In the genomic region with DNA sequence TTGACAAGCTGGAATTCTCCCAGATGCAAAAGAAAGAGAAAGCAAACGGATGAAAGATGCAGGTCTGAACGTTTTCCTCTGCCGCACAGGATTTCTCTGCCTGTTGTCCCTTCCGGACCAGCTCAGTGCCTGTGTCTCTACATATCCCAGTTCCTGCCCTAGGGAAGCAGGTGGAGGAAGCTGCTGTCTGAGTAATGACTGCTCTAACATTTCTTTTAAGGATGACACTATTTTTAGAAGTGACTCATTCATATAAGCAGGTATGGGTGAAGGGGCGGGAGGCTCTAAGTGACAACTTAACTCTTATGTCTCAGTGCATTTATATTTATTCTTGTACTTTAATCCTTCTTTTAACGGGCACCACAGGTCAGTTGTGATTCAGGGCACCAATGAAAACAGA, we compare ENCODE assay signal across 25 cellular contexts.
A peak's percentile ranks its signal among the peaks of the same experiment; 100 is the strongest.
DNase-seq lines count a peak whose midpoint lies in the region; ATAC-seq, FAIRE-seq and TF ChIP-seq lines count a peak whose summit lies in the region.
"Had no signal": no experiment of that assay in that cellular context is flagged by ENCODE, and none has a peak within 500 bp of the region (broad histone marks: within the 10 kb centered on the region; RNA-seq: fewer than 3 reads in every experiment).

No MANE protein-coding gene starts in this region.

- no peaks in the 10 kb centered on the region for H3K4me1 ChIP-seq in hepatocyte (ENCODE audit: insufficient read depth)
- H3K4me1 ChIP-seq: A549, BE2C had no signal

- WGBS in hepatocyte (ENCODE audit: low lambda C conversion rate, missing lambda C conversion rate): 71% methylated on average over 6 of the region's 6 CpGs

- no peak overlapping the region for H3K4me3 ChIP-seq in hepatocyte
- H3K4me3 ChIP-seq: A549, SK-N-MC had no signal

- H3K4me1 Mint-ChIP-seq in activated T-helper 17 cell treated with anti-CD3 and anti-CD28 coated beads, Interleukin-2, amount 50 U/mL, for 72 hours: peaks cover 2% of the 10 kb centered on the region
- peaks cover 0 to 3% (median 0%) of the 10 kb centered on the region in 4 donors for H3K4me1 Mint-ChIP-seq in naive thymus-derived CD8-positive, alpha-beta T cell
- H3K4me1 Mint-ChIP-seq: IgD-negative memory B cell had no signal

- H3K27ac Mint-ChIP-seq in activated T-helper 17 cell treated with anti-CD3 and anti-CD28 coated beads, Interleukin-2, amount 50 U/mL, for 72 hours: no peak overlapping the region
- H3K27ac Mint-ChIP-seq in naive thymus-derived CD8-positive, alpha-beta T cell: no peak overlapping the region
- H3K27ac Mint-ChIP-seq: activated naive CD8-positive, alpha-beta T cell treated with anti-CD3 and anti-CD28 coated beads, Interleukin-2, amount 10 ng/mL, durations not matched to agents 7 days and 5 days; IgD-negative memory B cell; naive thymus-derived CD4-positive, alpha-beta T cell; stimulated activated naive CD8-positive, alpha-beta T cell treated with anti-CD3 and anti-CD28 coated beads, Interleukin-15, Interleukin-2, amounts not matched to agents 100 ng/mL and 50 ng/mL, for 24 hours; WTC11 had no signal

- no peak for FAIRE-seq in urothelium cell line (lab: Jason Lieb, UNC)
- FAIRE-seq: A549 had no signal

- TF ChIP-seq CTCF in hepatocyte (IDR thresholded peaks at IDR 0.05; ENCODE audit: poor library complexity): no peak

- H3K27me3 ChIP-seq in hepatocyte: no peaks in the 10 kb centered on the region
- H3K27me3 ChIP-seq: BE2C had no signal

- H3K4me3 Mint-ChIP-seq in activated T-helper 17 cell treated with anti-CD3 and anti-CD28 coated beads, Interleukin-2, amount 50 U/mL, for 72 hours: no peak overlapping the region
- H3K4me3 Mint-ChIP-seq in naive thymus-derived CD8-positive, alpha-beta T cell: no peak overlapping the region
- H3K4me3 Mint-ChIP-seq: activated naive CD8-positive, alpha-beta T cell treated with anti-CD3 and anti-CD28 coated beads, Interleukin-2, amount 10 ng/mL, durations not matched to agents 7 days and 5 days; IgD-negative memory B cell; naive thymus-derived CD4-positive, alpha-beta T cell; stimulated activated naive CD8-positive, alpha-beta T cell treated with anti-CD3 and anti-CD28 coated beads, Interleukin-15, Interleukin-2, amounts not matched to agents 100 ng/mL and 50 ng/mL, for 24 hours; WTC11 had no signal

- no peaks in the 10 kb centered on the region for H3K9me3 Mint-ChIP-seq in activated T-helper 17 cell treated with anti-CD3 and anti-CD28 coated beads, Interleukin-2, amount 50 U/mL, for 72 hours
- H3K9me3 Mint-ChIP-seq in naive thymus-derived CD8-positive, alpha-beta T cell: no peaks in the 10 kb centered on the region
- H3K9me3 Mint-ChIP-seq: activated naive CD8-positive, alpha-beta T cell treated with anti-CD3 and anti-CD28 coated beads, Interleukin-2, amount 10 ng/mL, durations not matched to agents 7 days and 5 days; naive thymus-derived CD4-positive, alpha-beta T cell; stimulated activated naive CD8-positive, alpha-beta T cell treated with anti-CD3 and anti-CD28 coated beads, Interleukin-15, Interleukin-2, amounts not matched to agents 100 ng/mL and 50 ng/mL, for 24 hours; WTC11 had no signal

- peaks cover 22% of the 10 kb centered on the region for H3K27me3 Mint-ChIP-seq in activated T-helper 17 cell treated with anti-CD3 and anti-CD28 coated beads, Interleukin-2, amount 50 U/mL, for 72 hours
- peaks cover 2 to 23% (median 16%) of the 10 kb centered on the region in 5 donors for H3K27me3 Mint-ChIP-seq in naive thymus-derived CD8-positive, alpha-beta T cell

- DNase-seq in NCI-H510A treated with DMSO at 0.1 percent for 48 hours (lab: John Stamatoyannopoulos, UW): peak; percentile 28
- DNase-seq in NCI-H510A (lab: John Stamatoyannopoulos, UW): no peak
- DNase-seq in hepatocyte (ENCODE audit: low spot score): peak; percentile 8
- DNase-seq in urothelium cell line (ENCODE audit: low spot score): peak; percentile 38
- no peak for DNase-seq in naive thymus-derived CD8-positive, alpha-beta T cell
- no peak for DNase-seq in activated CD8-positive, alpha-beta memory T cell treated with anti-CD3 and anti-CD28 coated beads, Interleukin-2, amount 50 U/mL, for 48 hours
- DNase-seq: activated CD4-positive, alpha-beta T cell treated with anti-CD3 and anti-CD28 coated beads, Interleukin-2, amount 50 U/mL, for 4 hours; activated CD8-positive, alpha-beta memory T cell treated with anti-CD3 and anti-CD28 coated beads, Interleukin-2, amount 50 U/mL, for 4 hours; activated naive CD8-positive, alpha-beta T cell treated with anti-CD3 and anti-CD28 coated beads, Interleukin-2, amount 10 ng/mL, durations not matched to agents 7 days and 5 days; BE2C; COR-L47; left colon; MM.1S; naive thymus-derived CD4-positive, alpha-beta T cell; NCI-H1694; NCI-H226; retina; stimulated activated CD4-positive, alpha-beta T cell treated with anti-CD3 and anti-CD28 coated beads, Interleukin-4, amount 100 ng/mL, for 24 hours had no signal

- H3K36me3 Mint-ChIP-seq in activated T-helper 17 cell treated with anti-CD3 and anti-CD28 coated beads, Interleukin-2, amount 50 U/mL, for 72 hours (ENCODE audit: low read depth): no peaks in the 10 kb centered on the region
- H3K36me3 Mint-ChIP-seq in naive thymus-derived CD8-positive, alpha-beta T cell: no peaks in the 10 kb centered on the region
- H3K36me3 Mint-ChIP-seq: activated naive CD8-positive, alpha-beta T cell treated with anti-CD3 and anti-CD28 coated beads, Interleukin-2, amount 10 ng/mL, durations not matched to agents 7 days and 5 days; IgD-negative memory B cell; naive thymus-derived CD4-positive, alpha-beta T cell; WTC11 had no signal

- no peaks in the 10 kb centered on the region for H3K9me2 ChIP-seq in hepatocyte (replicated peaks; ENCODE audit: insufficient read depth)

- ATAC-seq in activated T-helper 17 cell treated with anti-CD3 and anti-CD28 coated beads, Interleukin-2, amount 50 U/mL, for 72 hours (replicated peaks): peak; percentile 37
- ATAC-seq in GM19351 (IDR thresholded peaks at IDR 0.05; ENCODE audit: unreplicated experiment): no peak
- ATAC-seq in naive thymus-derived CD8-positive, alpha-beta T cell: no peak
- ATAC-seq: A549; left colon; naive thymus-derived CD4-positive, alpha-beta T cell; WTC11 had no signal

- H3K27ac ChIP-seq in hepatocyte: no peak overlapping the region
- H3K27ac ChIP-seq: A549, SK-N-MC had no signal

- no peaks in the 10 kb centered on the region for H4K20me1 ChIP-seq in hepatocyte (ENCODE audit: insufficient read depth, poor library complexity, severe bottlenecking)

- no peaks in the 10 kb centered on the region for H3K36me3 ChIP-seq in hepatocyte (replicated peaks; ENCODE audit: insufficient read depth, low read depth)
- H3K36me3 ChIP-seq: BE2C had no signal

- no peak overlapping the region for H2AFZ ChIP-seq in hepatocyte

- no peaks in the 10 kb centered on the region for H3K79me2 ChIP-seq in hepatocyte

- H3K4me2 ChIP-seq in hepatocyte: no peak overlapping the region
- H3K4me2 ChIP-seq: A549 had no signal

- POLR2A ChIA-PET in naive thymus-derived CD8-positive, alpha-beta T cell (lab: Charles Lee): no interaction called here

- no peaks in the 10 kb centered on the region for H3K9me3 ChIP-seq in hepatocyte (ENCODE audit: low read depth)
- H3K9me3 ChIP-seq: A549, BE2C had no signal

Comparison
In these comparisons a context has a peak if more than half of its experiments do, and no peak if none do; other contexts are left out.
1. DNase-seq: peak in NCI-H510A treated with DMSO at 0.1 percent for 48 hours (single experiment), hepatocyte (single experiment) and urothelium cell line (single experiment); none in NCI-H510A (single experiment), naive thymus-derived CD8-positive, alpha-beta T cell (0 of 10) and activated CD8-positive, alpha-beta memory T cell treated with anti-CD3 and anti-CD28 coated beads, Interleukin-2, amount 50 U/mL, for 48 hours (single experiment).